Comparison of ENCODE assay signal across 8 cellular contexts in the genomic region with DNA sequence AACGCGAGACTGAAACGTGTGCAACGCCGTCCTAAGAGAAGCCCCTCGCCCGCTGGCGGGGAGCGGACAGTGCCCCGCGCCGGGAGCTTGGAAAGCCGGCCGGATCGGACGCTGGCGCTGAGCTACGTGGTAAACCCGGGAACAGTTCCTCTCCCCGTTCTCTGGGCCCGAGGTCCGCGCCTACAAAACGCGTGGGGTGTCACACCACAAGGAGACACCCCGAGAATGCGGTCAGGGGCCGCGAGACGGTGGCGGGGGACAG. TPM values are rescaled to one million over a fixed set of nuclear protein-coding genes. Genes with fewer than 3 reads are reported as not detected.
A peak's percentile ranks its signal among the peaks of the same experiment; 100 is the strongest.
DNase-seq lines count a peak whose midpoint lies in the region; ATAC-seq and FAIRE-seq lines count a peak whose summit lies in the region.

No MANE protein-coding gene starts in this region.

- FAIRE-seq in frontal cortex (lab: Jason Lieb, UNC): no peak

- CTCF ChIA-PET in activated naive CD4-positive, alpha-beta T cell treated with anti-CD3 and anti-CD28 coated beads for 36 hours (lab: Charles Lee): interaction anchor here (0.9 to 2.2 kb wide), 7 partner anchors 9 to 290 kb away, joined by 3 to 9 read pairs (median 4); no protein-coding TSS in a partner anchor

- H3K9ac ChIP-seq in skeletal muscle satellite cell (ENCODE audit: low read depth, low read length): peak overlapping the region; percentile 97

- H3K27me3 ChIP-seq in skeletal muscle satellite cell (ENCODE audit: control insufficient read depth, insufficient read depth, low read length): no peaks in the 10 kb centered on the region

- H3K4me3 Mint-ChIP-seq in activated naive CD4-positive, alpha-beta T cell treated with anti-CD3 and anti-CD28 coated beads for 36 hours: peak overlapping the region; percentile 86
- H3K4me3 Mint-ChIP-seq in T-helper 17 cell: peak overlapping the region; percentile 88

- intact Hi-C loops in activated naive CD4-positive, alpha-beta T cell treated with anti-CD3 and anti-CD28 coated beads for 36 hours (cut with micrococcal nuclease): loop anchor here (1.0 kb wide), 5 partner anchors 67 to 317 kb away; a partner anchor contains a TSS

- H3K9me3 Mint-ChIP-seq in activated naive CD4-positive, alpha-beta T cell treated with anti-CD3 and anti-CD28 coated beads for 36 hours: no peaks in the 10 kb centered on the region

- ATAC-seq in T-helper 17 cell: no peak
- no peak for ATAC-seq in HG02642 (IDR thresholded peaks at IDR 0.05; ENCODE audit: poor library complexity, unreplicated experiment)

- H3K27ac Mint-ChIP-seq in activated naive CD4-positive, alpha-beta T cell treated with anti-CD3 and anti-CD28 coated beads for 36 hours: peak overlapping the region; percentile 77
- H3K27ac Mint-ChIP-seq in T-helper 17 cell: peak overlapping the region; percentile 80

- H3K36me3 Mint-ChIP-seq in activated naive CD4-positive, alpha-beta T cell treated with anti-CD3 and anti-CD28 coated beads for 36 hours (ENCODE audit: low read depth): peaks cover 2% of the 10 kb centered on the region
- peaks cover 2% of the 10 kb centered on the region for H3K36me3 Mint-ChIP-seq in T-helper 17 cell (ENCODE audit: low read depth)

- no peak for DNase-seq in activated naive CD4-positive, alpha-beta T cell treated with anti-CD3 and anti-CD28 coated beads for 36 hours
- DNase-seq in activated naive CD4-positive, alpha-beta T cell treated with Interleukin-2 at 50 U/mL for 16 hours: no peak
- DNase-seq in T-helper 17 cell (no peak), foreskin melanocyte (peak; percentile 29), frontal cortex (ENCODE audit: low spot score in 2 of 2) (no peak), SIG-M5 (lab: John Stamatoyannopoulos, UW) (no peak)

- H3K4me2 ChIP-seq in skeletal muscle satellite cell (ENCODE audit: low read length): peak overlapping the region; percentile 82

- peaks cover 29% of the 10 kb centered on the region for H3K4me1 ChIP-seq in skeletal muscle satellite cell (ENCODE audit: control insufficient read depth, insufficient read depth, low read length)

- H3K36me3 ChIP-seq in skeletal muscle satellite cell (ENCODE audit: insufficient read depth, low read length): no peaks in the 10 kb centered on the region

- H3K9me3 ChIP-seq in T-helper 17 cell (ENCODE audit: control insufficient read depth, low read length, poor library complexity, severe bottlenecking) (peaks cover 2% of the 10 kb centered on the region), skeletal muscle satellite cell (replicated peaks; ENCODE audit: low read length) (no peaks in the 10 kb centered on the region)

- H3K27me3 Mint-ChIP-seq in activated naive CD4-positive, alpha-beta T cell treated with anti-CD3 and anti-CD28 coated beads for 36 hours (ENCODE audit: low read depth): no peaks in the 10 kb centered on the region
- H3K27me3 Mint-ChIP-seq in T-helper 17 cell: no peaks in the 10 kb centered on the region

- H3K4me3 ChIP-seq in skeletal muscle satellite cell (ENCODE audit: low read length): peak overlapping the region; percentile 93

- peaks cover 54% of the 10 kb centered on the region for H3K4me1 Mint-ChIP-seq in activated naive CD4-positive, alpha-beta T cell treated with anti-CD3 and anti-CD28 coated beads for 36 hours (ENCODE audit: low read depth)
- peaks cover 29% of the 10 kb centered on the region for H3K4me1 Mint-ChIP-seq in T-helper 17 cell

RNA-seq across cellular contexts. Expression of a gene that starts 0.8 kb away (rescaled TPM):
- 1 to 10 TPM; 4.4 to 5.1 TPM for total RNA-seq in activated naive CD4-positive, alpha-beta T cell treated with anti-CD3 and anti-CD28 coated beads for 36 hours
- total RNA-seq in T-helper 17 cell: 10 to 100 TPM; 14.5 to 15.0 TPM
- 12.2 and 16.8 TPM in 2 replicates for total RNA-seq in skeletal muscle satellite cell (2012; rRNA removed)
- total RNA-seq in frontal cortex: 18.3 TPM

RNA-seq across cellular contexts. Expression of a gene that starts 29.1 kb away (rescaled TPM):
- 1 to 10 TPM; 6.1 to 6.3 TPM for total RNA-seq in activated naive CD4-positive, alpha-beta T cell treated with anti-CD3 and anti-CD28 coated beads for 36 hours
- 1 to 10 TPM in 1 of 2 donors, under 1 TPM in 1; 0.68 to 5.8 TPM for total RNA-seq in T-helper 17 cell
- total RNA-seq in skeletal muscle satellite cell (2012; rRNA removed): 2.6 and 3.3 TPM in 2 replicates
- 0.41 TPM for total RNA-seq in frontal cortex

RNA-seq across cellular contexts. Expression of a gene that starts 60.0 kb away (rescaled TPM):
- total RNA-seq in activated naive CD4-positive, alpha-beta T cell treated with anti-CD3 and anti-CD28 coated beads for 36 hours: not detected
- total RNA-seq in T-helper 17 cell: not detected
- under 0.01 and 0.22 TPM in 2 replicates for total RNA-seq in skeletal muscle satellite cell (2012; rRNA removed)
- total RNA-seq in frontal cortex: 18.8 TPM

Comparison
In these comparisons a context has a peak if more than half of its experiments do, and no peak if none do; other contexts are left out.
1. RNA of a gene that starts 60.0 kb away (total RNA-seq): 18.8 TPM in frontal cortex (single experiment); not detected in T-helper 17 cell and not detected in activated naive CD4-positive, alpha-beta T cell treated with anti-CD3 and anti-CD28 coated beads for 36 hours; every median in the first group is over 10 times any median in the second.